In genomic region chr20:44066645-44067606, GRCh38 we compare ENCODE assay signal across 1 cellular context.
TF ChIP-seq lines count a peak whose summit lies in the region.

No MANE protein-coding gene starts in this region.

TF ChIP-seq in WTC11, 78 proteins besides CTCF, POLR2A, EP300 and RAD21 (continued from another document):
- TF ChIP-seq, protein P1, sequence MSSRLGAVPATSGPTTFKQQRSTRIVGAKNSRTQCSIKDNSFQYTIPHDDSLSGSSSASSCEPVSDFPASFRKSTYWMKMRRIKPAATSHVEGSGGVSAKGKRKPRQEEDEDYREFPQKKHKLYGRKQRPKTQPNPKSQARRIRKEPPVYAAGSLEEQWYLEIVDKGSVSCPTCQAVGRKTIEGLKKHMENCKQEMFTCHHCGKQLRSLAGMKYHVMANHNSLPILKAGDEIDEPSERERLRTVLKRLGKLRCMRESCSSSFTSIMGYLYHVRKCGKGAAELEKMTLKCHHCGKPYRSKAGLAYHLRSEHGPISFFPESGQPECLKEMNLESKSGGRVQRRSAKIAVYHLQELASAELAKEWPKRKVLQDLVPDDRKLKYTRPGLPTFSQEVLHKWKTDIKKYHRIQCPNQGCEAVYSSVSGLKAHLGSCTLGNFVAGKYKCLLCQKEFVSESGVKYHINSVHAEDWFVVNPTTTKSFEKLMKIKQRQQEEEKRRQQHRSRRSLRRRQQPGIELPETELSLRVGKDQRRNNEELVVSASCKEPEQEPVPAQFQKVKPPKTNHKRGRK (CRISPR knock-in tag; IDR thresholded peaks at IDR 0.05; ENCODE audit: borderline replicate concordance): no peak
- TF ChIP-seq ZNF121 (CRISPR knock-in tag; IDR thresholded peaks at IDR 0.05) (peak; percentile 70; the same call in 1 of the 2 replicates), TCF7 (CRISPR knock-in tag; IDR thresholded peaks at IDR 0.05; ENCODE audit: low read depth) (no peak)
- TF ChIP-seq, protein P2, sequence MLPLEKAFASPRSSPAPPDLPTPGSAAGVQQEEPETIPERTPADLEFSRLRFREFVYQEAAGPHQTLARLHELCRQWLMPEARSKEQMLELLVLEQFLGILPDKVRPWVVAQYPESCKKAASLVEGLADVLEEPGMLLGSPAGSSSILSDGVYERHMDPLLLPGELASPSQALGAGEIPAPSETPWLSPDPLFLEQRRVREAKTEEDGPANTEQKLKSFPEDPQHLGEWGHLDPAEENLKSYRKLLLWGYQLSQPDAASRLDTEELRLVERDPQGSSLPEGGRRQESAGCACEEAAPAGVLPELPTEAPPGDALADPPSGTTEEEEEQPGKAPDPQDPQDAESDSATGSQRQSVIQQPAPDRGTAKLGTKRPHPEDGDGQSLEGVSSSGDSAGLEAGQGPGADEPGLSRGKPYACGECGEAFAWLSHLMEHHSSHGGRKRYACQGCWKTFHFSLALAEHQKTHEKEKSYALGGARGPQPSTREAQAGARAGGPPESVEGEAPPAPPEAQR (CRISPR knock-in tag; IDR thresholded peaks at IDR 0.05): no peak
- TF ChIP-seq, protein P3, sequence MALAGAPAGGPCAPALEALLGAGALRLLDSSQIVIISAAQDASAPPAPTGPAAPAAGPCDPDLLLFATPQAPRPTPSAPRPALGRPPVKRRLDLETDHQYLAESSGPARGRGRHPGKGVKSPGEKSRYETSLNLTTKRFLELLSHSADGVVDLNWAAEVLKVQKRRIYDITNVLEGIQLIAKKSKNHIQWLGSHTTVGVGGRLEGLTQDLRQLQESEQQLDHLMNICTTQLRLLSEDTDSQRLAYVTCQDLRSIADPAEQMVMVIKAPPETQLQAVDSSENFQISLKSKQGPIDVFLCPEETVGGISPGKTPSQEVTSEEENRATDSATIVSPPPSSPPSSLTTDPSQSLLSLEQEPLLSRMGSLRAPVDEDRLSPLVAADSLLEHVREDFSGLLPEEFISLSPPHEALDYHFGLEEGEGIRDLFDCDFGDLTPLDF (CRISPR knock-in tag; IDR thresholded peaks at IDR 0.05): no peak
